16 cellular contexts compared by ENCODE assay signal in genomic region chr4:184693056-184693455, GRCh38. TPM values are rescaled to one million over a fixed set of nuclear protein-coding genes. Genes with fewer than 3 reads are reported as not detected.
DNase-seq lines count a peak whose midpoint lies in the region; TF ChIP-seq lines count a peak whose summit lies in the region.
"Had no signal": no experiment of that assay in that cellular context is flagged by ENCODE, and none has a peak within 500 bp of the region (broad histone marks: within the 10 kb centered on the region; RNA-seq: fewer than 3 reads in every experiment).

No MANE protein-coding gene starts in this region.

- no peak for TF ChIP-seq POLR2A in sigmoid colon (IDR thresholded peaks at IDR 0.05)

- H2BK5ac ChIP-seq in H9 (ENCODE audit: insufficient read length, low read length): no peak overlapping the region

- H3K23ac ChIP-seq in H9 (ENCODE audit: insufficient read length, low read depth, low read length): no peak overlapping the region

- CTCF ChIA-PET in AG04449 (lab: Yijun Ruan, JAX): interaction anchor here (1.0 kb wide), 1 partner anchor 52 kb away, joined by 3 read pairs; no protein-coding TSS in a partner anchor

- TF ChIP-seq CTCF in AG04449 (IDR thresholded peaks at IDR 0.05; ENCODE audit: insufficient read depth, low read length, missing control alignments) (no peak), H9 (conservative IDR thresholded peaks at IDR 0.05) (no peak), astrocyte of the spinal cord (IDR thresholded peaks at IDR 0.05; ENCODE audit: low read depth, low read length) (no peak), fibroblast of the aortic adventitia (IDR thresholded peaks at IDR 0.05; ENCODE audit: insufficient read depth, low read length) (no peak), sigmoid colon (IDR thresholded peaks at IDR 0.05) (no peak)

- no peak overlapping the region for H3T11ph ChIP-seq in H9 (ENCODE audit: low read length)

- H3K9ac ChIP-seq in H9 (ENCODE audit: extremely low read depth, insufficient read length, low read length): no peak overlapping the region

- H3K14ac ChIP-seq in H9 (ENCODE audit: insufficient read depth, low read length): no peak overlapping the region

- H3K27me3 ChIP-seq in H9 (ENCODE audit: insufficient read depth, low read length): no peaks in the 10 kb centered on the region
- H3K27me3 ChIP-seq in sigmoid colon: no peaks in the 10 kb centered on the region

- no peak overlapping the region for H2AFZ ChIP-seq in H9 (ENCODE audit: low read length)

- no peak overlapping the region for H2BK15ac ChIP-seq in H9 (ENCODE audit: low read depth, low read length)

- no peak overlapping the region for H3K18ac ChIP-seq in H9 (ENCODE audit: insufficient read length, low read depth, low read length)

- no peaks in the 10 kb centered on the region for H3K23me2 ChIP-seq in H9 (ENCODE audit: insufficient read length, low read depth, low read length, poor library complexity, severe bottlenecking)

- WGBS in H9 (ENCODE audit: extremely low coverage, insufficient read length, low lambda C conversion rate): no CpG with 5 or more reads among the region's 5 CpGs
- WGBS in sigmoid colon, 2 donors: 95 to 96% methylated on average over 5 of the region's 5 CpGs

- peaks cover 8 to 15% of the 10 kb centered on the region in 2 experiments for H3K4me1 Mint-ChIP-seq in H9

- intact Hi-C loops in sigmoid colon (cut with DNase I): no loop called here

- no peaks in the 10 kb centered on the region for H3K4me1 ChIP-seq in H9 (ENCODE audit: insufficient read depth, low read length)
- peaks cover 0 to 24% (median 19%) of the 10 kb centered on the region in 4 donors for H3K4me1 ChIP-seq in sigmoid colon
- H3K4me1 ChIP-seq: Caco-2, HAP-1 had no signal

- H4K91ac ChIP-seq in H9 (ENCODE audit: insufficient read length, low read depth, low read length): no peak overlapping the region

- no peak overlapping the region for H2AK5ac ChIP-seq in H9 (ENCODE audit: insufficient read length, low read length)

- no peaks in the 10 kb centered on the region for H3K9me3 Mint-ChIP-seq in H9

- no peaks in the 10 kb centered on the region for H3K27me3 Mint-ChIP-seq in H9 (ENCODE audit: low read depth)

- H3K9me3 ChIP-seq in H9 (ENCODE audit: control insufficient read depth, low read depth, low read length): no peaks in the 10 kb centered on the region
- H3K9me3 ChIP-seq in sigmoid colon: no peaks in the 10 kb centered on the region
- H3K9me3 ChIP-seq: Caco-2, HAP-1 had no signal

- DNase-seq in AG04449 (ENCODE audit: low read depth, low spot score) (peak; percentile 14), H9 (no peak), astrocyte of the spinal cord (ENCODE audit: low read depth, low spot score) (peak; percentile 40), fibroblast of the aortic adventitia (ENCODE audit: low read depth) (peak; percentile 59), HT-29 (ENCODE audit: low spot score) (no peak), sigmoid colon (no peak), GM19238 (ENCODE audit: insufficient read length, low spot score) (no peak)
- DNase-seq: AML-193, Caco-2, DMS153, EL, NCI-H187, NCI-H526 treated with DMSO at 0.1 percent for 48 hours, SHP77 had no signal

- no peak overlapping the region for H3K4me3 ChIP-seq in AG04449 (ENCODE audit: low read depth, low read length)
- no peak overlapping the region for H3K4me3 ChIP-seq in astrocyte of the spinal cord (ENCODE audit: low read depth, low read length)
- no peak overlapping the region for H3K4me3 ChIP-seq in fibroblast of the aortic adventitia (ENCODE audit: low read depth, low read length)
- H3K4me3 ChIP-seq in sigmoid colon: no peak overlapping the region
- H3K4me3 ChIP-seq: HAP-1 had no signal

- H3K79me1 ChIP-seq in H9 (ENCODE audit: insufficient read depth, low read depth, low read length, poor library complexity, severe bottlenecking): no peaks in the 10 kb centered on the region

- POLR2A ChIA-PET in AG04449 (lab: Yijun Ruan, JAX): no interaction called here

- H3K36me3 ChIP-seq in sigmoid colon: peaks cover 0 to 23% (median 0%) of the 10 kb centered on the region in 4 donors

- H3K4me2 ChIP-seq in H9 (ENCODE audit: insufficient read depth, insufficient read length, low read length): no peak overlapping the region

- H3K56ac ChIP-seq in H9 (ENCODE audit: insufficient read length, low read depth, low read length): no peak overlapping the region

- no peak overlapping the region for H2BK12ac ChIP-seq in H9 (ENCODE audit: insufficient read length, low read depth, low read length)

- H4K8ac ChIP-seq in H9 (replicated peaks; ENCODE audit: insufficient read length, low read depth, low read length): no peak overlapping the region

- H4K5ac ChIP-seq in H9 (ENCODE audit: insufficient read length, low read depth, low read length): no peak overlapping the region

- H3K27ac Mint-ChIP-seq in H9: peak overlapping the region in 2 of 3 experiments; percentile 4 to 90; a peak in 4 of 7 replicates

- no peaks in the 10 kb centered on the region for H4K20me1 ChIP-seq in H9 (ENCODE audit: control insufficient read depth, insufficient read depth, insufficient read length)

- in situ Hi-C loops in astrocyte of the spinal cord (cut with HindIII; ENCODE audit: low sequenced_read_pairs): no loop called here

- H3K36me3 Mint-ChIP-seq in H9 (ENCODE audit: insufficient read depth in 1 of 3, low read depth in 3 of 3): peaks cover 16 to 53% (median 40%) of the 10 kb centered on the region in 3 experiments; a peak in 5 of 7 replicates

- H3K4ac ChIP-seq in H9 (ENCODE audit: low read depth, low read length): no peak overlapping the region

- no peaks in the 10 kb centered on the region for H3K79me2 ChIP-seq in H9 (ENCODE audit: insufficient read depth, low read length)

- no peak overlapping the region for H3K4me3 Mint-ChIP-seq in H9

- TF ChIP-seq EP300 in sigmoid colon (IDR thresholded peaks at IDR 0.05): no peak

- H3K27ac ChIP-seq in H9 (ENCODE audit: insufficient read length, low read depth, low read length) (no peak overlapping the region), sigmoid colon (no peak overlapping the region)
- H3K27ac ChIP-seq: HL-60 had no signal

- no peak overlapping the region for H2BK120ac ChIP-seq in H9 (ENCODE audit: low read depth, low read length, poor library complexity, severe bottlenecking)

- H2BK20ac ChIP-seq in H9 (ENCODE audit: low read depth, low read length, poor library complexity, severe bottlenecking): no peak overlapping the region

RNA-seq across cellular contexts. Expression of gene CENPU, which starts 40.8 kb away (rescaled TPM):
- total RNA-seq in H9 (2021) (112 and 124 TPM in 2 replicates), fibroblast of the aortic adventitia (ENCODE audit: low replicate concordance) (3.3 and 30.5 TPM in 2 replicates), sigmoid colon (1 to 10 TPM in 2 of 4 donors, under 1 TPM in 1, not detected in 1; 0.95 to 1.4 (median 1.3) TPM)
- 15.2 and 15.3 TPM in 2 replicates for total RNA-seq in HT-29 (2014; rRNA removed; shearing (Covaris generic))
- 10 to 100 TPM in 1 of 3 donors, 1 to 10 TPM in 2; 4.2 to 14.4 (median 5.1) TPM for polyA plus RNA-seq in sigmoid colon

RNA-seq across cellular contexts. Expression of gene PRIMPOL, which starts 43.5 kb away (rescaled TPM):
- total RNA-seq in H9 (2021): 4.9 and 6.3 TPM in 2 replicates
- total RNA-seq in fibroblast of the aortic adventitia (ENCODE audit: low replicate concordance): 29.9 and 31.0 TPM in 2 replicates
- total RNA-seq in HT-29 (2014; rRNA removed; shearing (Covaris generic)): 1.9 and 5.0 TPM in 2 replicates
- total RNA-seq in sigmoid colon: 10 to 100 TPM; 18.7 to 32.1 (median 29.9) TPM
- polyA plus RNA-seq in sigmoid colon: 10 to 100 TPM; 12.0 to 67.3 (median 30.5) TPM

RNA-seq across cellular contexts. Expression of gene CASP3, which starts 43.8 kb away (rescaled TPM):
- total RNA-seq in H9 (2021): 107 and 110 TPM in 2 replicates
- 36.2 and 40.8 TPM in 2 replicates for total RNA-seq in fibroblast of the aortic adventitia (ENCODE audit: low replicate concordance)
- 5.8 and 7.9 TPM in 2 replicates for total RNA-seq in HT-29 (2014; rRNA removed; shearing (Covaris generic))
- 10 to 100 TPM in 3 of 4 donors, 1 to 10 TPM in 1; 9.4 to 20.3 (median 17.7) TPM for total RNA-seq in sigmoid colon
- polyA plus RNA-seq in sigmoid colon: 10 to 100 TPM; 35.7 to 70.1 (median 48.6) TPM

Comparison
In these comparisons a context has a peak if more than half of its experiments do, and no peak if none do; other contexts are left out.
1. DNase-seq: peak in AG04449 (single experiment), astrocyte of the spinal cord (single experiment) and fibroblast of the aortic adventitia (single experiment); none in H9 (single experiment), HT-29 (single experiment), sigmoid colon (single experiment) and GM19238 (single experiment).